ENCODE assay signal across 8 cellular contexts in the genomic region with DNA sequence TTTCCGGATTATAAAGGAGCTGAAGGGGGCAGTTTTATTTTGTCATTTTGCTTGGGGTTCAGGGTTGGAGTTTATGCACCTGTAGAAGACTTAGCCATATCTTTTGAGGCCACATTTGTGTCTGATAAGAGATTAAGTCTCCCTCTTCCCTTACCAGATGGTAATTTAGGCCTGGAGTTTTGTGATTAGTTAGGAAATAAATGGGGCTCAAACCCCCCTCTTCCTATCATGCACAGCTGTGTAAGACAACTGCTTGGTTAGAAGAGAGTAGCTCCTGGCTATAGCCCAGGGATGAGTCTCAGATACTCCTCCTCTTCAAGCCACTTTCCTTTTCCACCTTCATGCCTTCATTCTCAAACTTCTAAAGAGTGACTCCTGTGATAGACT. TPM values are rescaled to one million over a fixed set of nuclear protein-coding genes. Genes with fewer than 3 reads are reported as not detected.
DNase-seq lines count a peak whose midpoint lies in the region; ATAC-seq and TF ChIP-seq lines count a peak whose summit lies in the region.

No MANE protein-coding gene starts in this region.

- DNase-seq in BE2C (no peak), DMS79 treated with DMSO at 0.1 percent for 48 hours (lab: John Stamatoyannopoulos, UW) (no peak), NCI-H128 (lab: John Stamatoyannopoulos, UW; ENCODE audit: unreplicated experiment) (no peak), SK-N-DZ (ENCODE audit: low spot score) (no peak), NK-92 (lab: John Stamatoyannopoulos, UW; ENCODE audit: unreplicated experiment) (no peak)
- DNase-seq in naive thymus-derived CD8-positive, alpha-beta T cell, result no peak

- peak overlapping the region; percentile 95 for H3K4me3 Mint-ChIP-seq in dendritic cell treated with granulocyte-macrophage colony-stimulating factor and Interleukin-4, amounts not matched to agents 40 ng/mL and 50 ng/mL, for 4 days
- peak overlapping the region; percentile 80 to 96 (median 89) for H3K4me3 Mint-ChIP-seq in naive thymus-derived CD8-positive, alpha-beta T cell

- peak overlapping the region; percentile 97 for H3K27ac Mint-ChIP-seq in dendritic cell treated with granulocyte-macrophage colony-stimulating factor and Interleukin-4, amounts not matched to agents 40 ng/mL and 50 ng/mL, for 4 days
- peak overlapping the region; percentile 60 to 96 (median 90) for H3K27ac Mint-ChIP-seq in naive thymus-derived CD8-positive, alpha-beta T cell

- H3K4me1 Mint-ChIP-seq in dendritic cell treated with granulocyte-macrophage colony-stimulating factor and Interleukin-4, amounts not matched to agents 40 ng/mL and 50 ng/mL, for 4 days (ENCODE audit: low read depth), result peaks cover 18% of the 10 kb centered on the region
- H3K4me1 Mint-ChIP-seq in naive thymus-derived CD8-positive, alpha-beta T cell, result peaks cover 10 to 35% (median 21%) of the 10 kb centered on the region in 4 donors

- POLR2A ChIA-PET in naive thymus-derived CD8-positive, alpha-beta T cell (lab: Charles Lee), result interaction anchor here (2.4 to 2.5 kb wide), 2 partner anchors 62 to 327 kb away, joined by 10 to 27 read pairs; partner anchors contain the start of genes SFT2D3 and UGGT1

- no peaks in the 10 kb centered on the region for H3K4me1 ChIP-seq in BE2C

- peak overlapping the region; percentile 91 for H3K27ac ChIP-seq in KOPT-K1 (ENCODE audit: low read depth, low read length, poor library complexity, severe bottlenecking)

- no peak for TF ChIP-seq CTCF in BE2C (IDR thresholded peaks at IDR 0.05; ENCODE audit: low read depth, low read length)

- peaks cover 1% of the 10 kb centered on the region for H3K27me3 Mint-ChIP-seq in dendritic cell treated with granulocyte-macrophage colony-stimulating factor and Interleukin-4, amounts not matched to agents 40 ng/mL and 50 ng/mL, for 4 days
- H3K27me3 Mint-ChIP-seq in naive thymus-derived CD8-positive, alpha-beta T cell, result peaks cover 0 to 4% (median 0%) of the 10 kb centered on the region in 5 donors

- peak overlapping the region; percentile 64 for H3K4me3 ChIP-seq in BE2C (ENCODE audit: low read depth, low read length)

- peaks cover 23% of the 10 kb centered on the region for H3K36me3 Mint-ChIP-seq in dendritic cell treated with granulocyte-macrophage colony-stimulating factor and Interleukin-4, amounts not matched to agents 40 ng/mL and 50 ng/mL, for 4 days (ENCODE audit: low read depth)
- H3K36me3 Mint-ChIP-seq in naive thymus-derived CD8-positive, alpha-beta T cell, result peaks cover 0 to 6% (median 0%) of the 10 kb centered on the region in 3 donors

- H3K36me3 ChIP-seq in BE2C (no peaks in the 10 kb centered on the region), KOPT-K1 (ENCODE audit: insufficient read depth, low read length) (peaks cover 17% of the 10 kb centered on the region)

- H3K9me3 Mint-ChIP-seq in dendritic cell treated with granulocyte-macrophage colony-stimulating factor and Interleukin-4, amounts not matched to agents 40 ng/mL and 50 ng/mL, for 4 days, result peaks cover 16% of the 10 kb centered on the region
- H3K9me3 Mint-ChIP-seq in naive thymus-derived CD8-positive, alpha-beta T cell, result peaks cover 0 to 3% (median 0%) of the 10 kb centered on the region in 9 donors

- no peak for ATAC-seq in naive thymus-derived CD8-positive, alpha-beta T cell

- intact Hi-C loops in dendritic cell treated with granulocyte-macrophage colony-stimulating factor and Interleukin-4, amounts not matched to agents 40 ng/mL and 50 ng/mL, for 4 days (cut with micrococcal nuclease), result loop anchor here (1.0 to 5.0 kb wide), 2 partner anchors 63 to 171 kb away; partner anchors contain the start of genes POLR2D and UGGT1

- no peaks in the 10 kb centered on the region for H3K9me3 ChIP-seq in BE2C
- H3K9me3 ChIP-seq in KOPT-K1 (ENCODE audit: insufficient read depth, low read length, poor library complexity, severe bottlenecking), result peaks cover 20% of the 10 kb centered on the region

- H3K27me3 ChIP-seq in BE2C, result no peaks in the 10 kb centered on the region

RNA-seq across cellular contexts. Expression of gene SAP130, which starts 0.8 kb away (rescaled TPM):
- 8.3 TPM for polyA plus RNA-seq in BE2C (2012; ENCODE audit: insufficient read depth, insufficient read length, low read depth)
- total RNA-seq in naive thymus-derived CD8-positive, alpha-beta T cell, result 10 to 100 TPM; 27.4 to 31.2 TPM
- polyA plus RNA-seq in naive thymus-derived CD8-positive, alpha-beta T cell, result 10 to 100 TPM in 1 of 3 donors, 1 to 10 TPM in 2; 5.4 to 12.1 (median 5.9) TPM
- polyA plus RNA-seq in SK-N-DZ (2014; cell fraction: cytosol; rRNA removed), result 8.7 TPM in 2 replicates
- 5.6 and 6.5 TPM in 2 replicates for polyA plus RNA-seq in SK-N-DZ (2014; cell fraction: nucleus; rRNA removed)
